In genomic region chr19:23561341-23561740, GRCh38 we compare ENCODE assay signal across 1 cellular context.
TF ChIP-seq lines count a peak whose summit lies in the region.

No MANE protein-coding gene starts in this region.

TF ChIP-seq in SK-N-SH, 30 proteins besides CTCF, POLR2A, EP300 and RAD21 (continued from another document):
- TF ChIP-seq ZBTB33 (IDR thresholded peaks at IDR 0.05; ENCODE audit: borderline replicate concordance, low read depth) (no peak), USF2 (IDR thresholded peaks at IDR 0.05; ENCODE audit: borderline replicate concordance, low read depth, low read length) (no peak), ELF1 (IDR thresholded peaks at IDR 0.05) (no peak), MAX (IDR thresholded peaks at IDR 0.05; ENCODE audit: low read depth) (no peak), GABPA (IDR thresholded peaks at IDR 0.05; ENCODE audit: low read depth) (no peak), MEF2A (IDR thresholded peaks at IDR 0.05; ENCODE audit: borderline replicate concordance, low read depth) (no peak), SIN3A (IDR thresholded peaks at IDR 0.05; ENCODE audit: borderline replicate concordance, low read depth, low read length) (no peak), PBX3 (IDR thresholded peaks at IDR 0.05) (no peak), NRF1 (IDR thresholded peaks at IDR 0.05; ENCODE audit: low read depth, low read length) (no peak), NFIC (IDR thresholded peaks at IDR 0.05; ENCODE audit: borderline replicate concordance) (no peak), RXRA (IDR thresholded peaks at IDR 0.05; ENCODE audit: borderline replicate concordance, low read depth) (no peak), TCF12 (IDR thresholded peaks at IDR 0.05) (no peak), GATA2 (CRISPR knock-in tag; IDR thresholded peaks at IDR 0.05) (no peak), YY1 (IDR thresholded peaks at IDR 0.05; ENCODE audit: low read depth) (no peak), CHD2 (IDR thresholded peaks at IDR 0.05; ENCODE audit: low read length, partially characterized antibody) (no peak)
